Comparison of ENCODE assay signal across 10 cellular contexts in the genomic region with DNA sequence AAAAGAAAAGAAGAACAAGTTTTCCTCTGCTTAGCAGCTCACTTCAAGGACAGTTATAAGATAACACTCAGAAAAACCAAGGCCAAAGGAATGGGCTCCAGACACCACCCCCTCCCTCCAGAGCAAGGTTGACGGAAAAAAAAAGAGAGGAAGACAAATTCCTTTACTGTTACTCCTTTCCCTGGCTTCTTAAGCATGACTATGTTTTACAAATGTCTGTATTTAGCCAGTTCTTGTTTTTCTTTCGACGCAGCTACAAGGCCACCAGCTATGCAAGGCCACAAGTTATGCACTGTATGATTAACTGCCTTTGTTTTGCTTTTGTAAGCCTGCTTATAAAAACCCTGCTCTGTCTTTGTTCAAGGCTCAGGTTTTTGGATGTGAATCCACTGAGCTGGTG. TPM values are rescaled to one million over a fixed set of nuclear protein-coding genes. Genes with fewer than 3 reads are reported as not detected.
DNase-seq lines count a peak whose midpoint lies in the region; ATAC-seq, FAIRE-seq and TF ChIP-seq lines count a peak whose summit lies in the region.
"Not testable (repeated sequence)": the region's sequence is repeated elsewhere in the genome, so short reads cannot be mapped to it uniquely, and the experiment has no call there.
"Had no signal": no experiment of that assay in that cellular context is flagged by ENCODE, and none has a peak within 500 bp of the region (broad histone marks: within the 10 kb centered on the region; RNA-seq: fewer than 3 reads in every experiment).

No MANE protein-coding gene starts in this region.

- H3K4me3 ChIP-seq in AG10803 (ENCODE audit: low read length); NT2/D1 (ENCODE audit: insufficient read length, low read depth); iPS-18a (ENCODE audit: low read length); neuronal stem cell (ENCODE audit: low read length in 2 of 2): not testable (repeated sequence)
- peak overlapping the region; percentile 40 for H3K4me3 ChIP-seq in astrocyte (ENCODE audit: insufficient read depth, low read depth, low read length)
- H3K4me3 ChIP-seq in thoracic aorta = peak overlapping the region; percentile 17

- not testable (repeated sequence) for H3K27ac ChIP-seq in H9 (ENCODE audit: insufficient read length, low read depth, low read length)
- H3K27ac ChIP-seq in astrocyte (ENCODE audit: low read depth, low read length) = peak overlapping the region; percentile 99
- peak overlapping the region; percentile 29 for H3K27ac ChIP-seq in epithelial cell of prostate
- peak overlapping the region; percentile 13 for H3K27ac ChIP-seq in iPS-18a (ENCODE audit: low read length)
- H3K27ac ChIP-seq in neuronal stem cell (replicated peaks; ENCODE audit: low read length) = peak overlapping the region; percentile 64
- peak overlapping the region; percentile 13 to 54 for H3K27ac ChIP-seq in thoracic aorta

- H3K27ac Mint-ChIP-seq in H9 (peak overlapping the region; percentile 82 to 97 (median 95); a peak in 6 of 7 replicates), astrocyte (ENCODE audit: unreplicated experiment) (peak overlapping the region; percentile 100)

- H3K9ac ChIP-seq in H9 (ENCODE audit: extremely low read depth, insufficient read length, low read length); neuronal stem cell (ENCODE audit: low read depth, low read length, poor library complexity): not testable (repeated sequence)
- peak overlapping the region; percentile 63 for H3K9ac ChIP-seq in NT2/D1 (ENCODE audit: insufficient read length, low read depth)
- H3K9ac ChIP-seq in astrocyte (ENCODE audit: low read length) = peak overlapping the region; percentile 88
- peak overlapping the region; percentile 11 for H3K9ac ChIP-seq in iPS-18a (ENCODE audit: low read length)

- not testable (repeated sequence) for H3K36me3 ChIP-seq in NT2/D1 (ENCODE audit: insufficient read depth, insufficient read length, low read length); astrocyte (ENCODE audit: insufficient read depth, low read length); iPS-18a (ENCODE audit: control insufficient read depth, low read depth, low read length); neuronal stem cell (replicated peaks in 1 of 2; ENCODE audit: control insufficient read depth in 2 of 2, insufficient read depth in 2 of 2, low read length in 2 of 2); thoracic aorta

- H3K4me2 ChIP-seq in H9 (ENCODE audit: insufficient read depth, insufficient read length, low read length); neuronal stem cell (ENCODE audit: insufficient read depth, low read length, poor library complexity, severe bottlenecking): not testable (repeated sequence)
- peak overlapping the region; percentile 82 for H3K4me2 ChIP-seq in astrocyte (ENCODE audit: low read length)

- not testable (repeated sequence) for H4K5ac ChIP-seq in H9 (ENCODE audit: insufficient read length, low read depth, low read length)

- H3K14ac ChIP-seq in H9 (ENCODE audit: insufficient read depth, low read length); neuronal stem cell (ENCODE audit: low read length): not testable (repeated sequence)

- TF ChIP-seq CTCF in AG10803 (conservative IDR thresholded peaks at IDR 0.05; ENCODE audit: low read length); H9 (conservative IDR thresholded peaks at IDR 0.05); astrocyte (IDR thresholded peaks at IDR 0.05; ENCODE audit: insufficient read depth, low read depth, low read length); thoracic aorta (IDR thresholded peaks at IDR 0.05): not testable (repeated sequence)

- no CpG with 5 or more reads among the region's 3 CpGs for WGBS in H9 (ENCODE audit: extremely low coverage, insufficient read length, low lambda C conversion rate)
- WGBS in neuronal stem cell (ENCODE audit: extremely low coverage in 2 of 2, insufficient read length in 2 of 2, insufficient replicate concordance in 1 of 2), 2 donors = no CpG with 5 or more reads among the region's 3 CpGs

- H3K36me3 Mint-ChIP-seq in H9 (ENCODE audit: insufficient read depth in 1 of 3, low read depth in 3 of 3); astrocyte (ENCODE audit: low read depth, unreplicated experiment): not testable (repeated sequence)

- not testable (repeated sequence) for H3K79me1 ChIP-seq in H9 (ENCODE audit: insufficient read depth, low read depth, low read length, poor library complexity, severe bottlenecking); neuronal stem cell (ENCODE audit: low read depth, low read length)

- not testable (repeated sequence) for H3K9me3 ChIP-seq in H9 (ENCODE audit: control insufficient read depth, low read depth, low read length); NT2/D1 (ENCODE audit: insufficient read depth, low read length); astrocyte (ENCODE audit: insufficient read depth, low read depth, low read length); iPS-18a (ENCODE audit: control insufficient read depth, low read depth, low read length); neuronal stem cell (replicated peaks in 1 of 2; ENCODE audit: control insufficient read depth in 2 of 2, insufficient read depth in 1 of 2, low read depth in 1 of 2, low read length in 2 of 2); thoracic aorta

- not testable (repeated sequence) for H4K8ac ChIP-seq in H9 (replicated peaks; ENCODE audit: insufficient read length, low read depth, low read length); neuronal stem cell (ENCODE audit: low read depth, low read length)

- not testable (repeated sequence) for H2BK120ac ChIP-seq in H9 (ENCODE audit: low read depth, low read length, poor library complexity, severe bottlenecking); neuronal stem cell (ENCODE audit: low read depth, low read length)

- peaks cover 13% of the 10 kb centered on the region; the same call in 1 of the 2 replicates for H3K4me1 ChIP-seq in H9 (ENCODE audit: insufficient read depth, low read length)
- not testable (repeated sequence) for H3K4me1 ChIP-seq in NT2/D1 (ENCODE audit: insufficient read depth, insufficient read length); neuronal stem cell (ENCODE audit: control insufficient read depth in 2 of 2, insufficient read depth in 1 of 2, low read depth in 1 of 2, low read length in 2 of 2)
- peaks cover 16% of the 10 kb centered on the region for H3K4me1 ChIP-seq in astrocyte (ENCODE audit: insufficient read depth, low read length)
- peaks cover 15% of the 10 kb centered on the region for H3K4me1 ChIP-seq in iPS-18a (ENCODE audit: control insufficient read depth, low read depth, low read length)
- peaks cover 4 to 16% of the 10 kb centered on the region in 2 donors for H3K4me1 ChIP-seq in thoracic aorta (ENCODE audit: control insufficient read depth in 1 of 2, low read depth in 2 of 2)

- not testable (repeated sequence) for H3K27me3 Mint-ChIP-seq in H9 (ENCODE audit: low read depth); astrocyte (ENCODE audit: low read depth, unreplicated experiment)

- H3K27me3 ChIP-seq in H9 (ENCODE audit: insufficient read depth, low read length); NT2/D1 (ENCODE audit: insufficient read depth, insufficient read length); astrocyte (ENCODE audit: insufficient read depth, low read length); iPS-18a (ENCODE audit: control insufficient read depth, insufficient read depth, low read length); thoracic aorta (replicated peaks; ENCODE audit: insufficient read depth): not testable (repeated sequence)
- H3K27me3 ChIP-seq in neuronal stem cell (ENCODE audit: control insufficient read depth in 3 of 3, insufficient read depth in 3 of 3, low read depth in 1 of 3, low read length in 3 of 3) = peaks cover 0 to 17% (median 0%) of the 10 kb centered on the region in 3 experiments

- H3K9me3 Mint-ChIP-seq in H9; astrocyte (ENCODE audit: unreplicated experiment): not testable (repeated sequence)

- DNase-seq in AG10803 (ENCODE audit: low read depth) (peak; percentile 91), astrocyte (ENCODE audit: low read depth) (peak; percentile 94)
- DNase-seq in H9; NT2/D1 (ENCODE audit: low read depth, low spot score); epithelial cell of prostate (ENCODE audit: low read depth, low spot score); neuronal stem cell (ENCODE audit: low spot score); thoracic aorta (ENCODE audit: low spot score): not testable (repeated sequence)

- FAIRE-seq in astrocyte (lab: Jason Lieb, UNC) = peak; percentile 62

- not testable (repeated sequence) for H2BK5ac ChIP-seq in H9 (ENCODE audit: insufficient read length, low read length); neuronal stem cell (ENCODE audit: low read length)

- H3K4ac ChIP-seq in H9 (ENCODE audit: low read depth, low read length); neuronal stem cell (ENCODE audit: low read length): not testable (repeated sequence)

- not testable (repeated sequence) for ATAC-seq in thoracic aorta (ENCODE audit: insufficient number of reproducible peaks, low FRiP score, low read depth)

- H2AK5ac ChIP-seq in H9 (ENCODE audit: insufficient read length, low read length); neuronal stem cell (ENCODE audit: low read depth, low read length): not testable (repeated sequence)

- not testable (repeated sequence) for H3K23ac ChIP-seq in H9 (ENCODE audit: insufficient read length, low read depth, low read length); neuronal stem cell (ENCODE audit: low read depth, low read length, poor library complexity)

- not testable (repeated sequence) for H2BK12ac ChIP-seq in H9 (ENCODE audit: insufficient read length, low read depth, low read length); neuronal stem cell (ENCODE audit: low read length)

- H3K23me2 ChIP-seq in H9 (ENCODE audit: insufficient read length, low read depth, low read length, poor library complexity, severe bottlenecking) = not testable (repeated sequence)

- H2AFZ ChIP-seq in H9 (ENCODE audit: low read length); neuronal stem cell (ENCODE audit: low read length): not testable (repeated sequence)
- H2AFZ ChIP-seq in astrocyte (ENCODE audit: low read depth, low read length) = peak overlapping the region; percentile 64

- H2BK20ac ChIP-seq in H9 (ENCODE audit: low read depth, low read length, poor library complexity, severe bottlenecking) = not testable (repeated sequence)

- H3K4me1 Mint-ChIP-seq in H9 = peaks cover 30 to 32% of the 10 kb centered on the region in 2 experiments
- peaks cover 22% of the 10 kb centered on the region for H3K4me1 Mint-ChIP-seq in astrocyte (ENCODE audit: low read depth, unreplicated experiment)

- not testable (repeated sequence) for H3K18ac ChIP-seq in H9 (ENCODE audit: insufficient read length, low read depth, low read length); neuronal stem cell (ENCODE audit: low read length)

- H2BK15ac ChIP-seq in H9 (ENCODE audit: low read depth, low read length); neuronal stem cell (ENCODE audit: low read length): not testable (repeated sequence)

- not testable (repeated sequence) for H4K20me1 ChIP-seq in H9 (ENCODE audit: control insufficient read depth, insufficient read depth, insufficient read length); astrocyte (ENCODE audit: insufficient read depth, low read length)

- not testable (repeated sequence) for H3K79me2 ChIP-seq in H9 (ENCODE audit: insufficient read depth, low read length); astrocyte (ENCODE audit: insufficient read depth, low read length)

- H3K4me3 Mint-ChIP-seq in H9 (peak overlapping the region; percentile 14 to 49; a peak in 2 of 5 replicates), astrocyte (ENCODE audit: unreplicated experiment) (peak overlapping the region; percentile 45)

- H3T11ph ChIP-seq in H9 (ENCODE audit: low read length) = not testable (repeated sequence)

- not testable (repeated sequence) for H3K56ac ChIP-seq in H9 (ENCODE audit: insufficient read length, low read depth, low read length)

- H4K91ac ChIP-seq in H9 (ENCODE audit: insufficient read length, low read depth, low read length); neuronal stem cell (ENCODE audit: low read depth, low read length, poor library complexity): not testable (repeated sequence)

RNA-seq across cellular contexts. Expression of a gene that starts 15.0 kb away (rescaled TPM):
- total RNA-seq in H9 (2021) = 28.5 and 30.6 TPM in 2 replicates
- 40.0 and 49.2 TPM in 2 replicates for total RNA-seq in astrocyte
- polyA plus RNA-seq in neuronal stem cell (2013, experiment 1 of 2) = 8.5 TPM
- polyA plus RNA-seq in neuronal stem cell (2013, experiment 2 of 2) = 9.1 TPM
- not detected for total RNA-seq in thoracic aorta
- total RNA-seq: Right ventricle myocardium inferior had no signal
- polyA plus RNA-seq: CD14-positive monocyte had no signal

RNA-seq across cellular contexts. Expression of a gene that starts 28.1 kb away (rescaled TPM):
- total RNA-seq in H9 (2021) (15.6 and 16.7 TPM in 2 replicates), astrocyte (8.6 and 9.5 TPM in 2 replicates), thoracic aorta (10 to 100 TPM in 1 of 2 donors, 1 to 10 TPM in 1; 5.4 to 16.2 TPM)
- polyA plus RNA-seq in neuronal stem cell (2013, experiment 1 of 2) = 4.9 TPM
- polyA plus RNA-seq in neuronal stem cell (2013, experiment 2 of 2) = 4.7 TPM

RNA-seq across cellular contexts. Expression of a gene that starts 49.4 kb away (rescaled TPM):
- total RNA-seq in H9 (2021) = 76.8 and 82.1 TPM in 2 replicates
- 66.8 and 73.0 TPM in 2 replicates for total RNA-seq in astrocyte
- polyA plus RNA-seq in neuronal stem cell (2013, experiment 1 of 2) = 130 TPM
- polyA plus RNA-seq in neuronal stem cell (2013, experiment 2 of 2) = 134 TPM
- 10 to 100 TPM; 22.3 to 53.8 TPM for total RNA-seq in thoracic aorta

RNA-seq across cellular contexts. Expression of a gene that starts 50.5 kb away (rescaled TPM):
- total RNA-seq in H9 (2021) (100 and 106 TPM in 2 replicates), astrocyte (47.1 and 51.5 TPM in 2 replicates), thoracic aorta (10 to 100 TPM; 30.9 to 38.9 TPM)
- polyA plus RNA-seq in neuronal stem cell (2013, experiment 1 of 2) = 129 TPM
- polyA plus RNA-seq in neuronal stem cell (2013, experiment 2 of 2) = 132 TPM

Comparison
In these comparisons a context has a peak if more than half of its experiments do, and no peak if none do; other contexts are left out.
1. RNA of a gene that starts 15.0 kb away (total RNA-seq): 40.0 to 49.2 TPM in astrocyte and 28.5 to 30.6 TPM in H9; not detected in thoracic aorta; every median in the first group is over 10 times any median in the second.